In genomic region chr18:55153346-55153745, GRCh38 we compare ENCODE assay signal across 17 cellular contexts.
A peak's percentile ranks its signal among the peaks of the same experiment; 100 is the strongest.
DNase-seq lines count a peak whose midpoint lies in the region; FAIRE-seq and TF ChIP-seq lines count a peak whose summit lies in the region.
"Had no signal": no experiment of that assay in that cellular context is flagged by ENCODE, and none has a peak within 500 bp of the region (broad histone marks: within the 10 kb centered on the region; RNA-seq: fewer than 3 reads in every experiment).

No MANE protein-coding gene starts in this region.

- no peak overlapping the region for H4K8ac ChIP-seq in trophoblast cell (ENCODE audit: low read depth, low read length)

- WGBS in mammary epithelial cell (ENCODE audit: low coverage, missing lambda C conversion rate) = 89% methylated on average over 2 of the region's 2 CpGs
- WGBS in trophoblast cell (ENCODE audit: extremely low coverage, insufficient coverage, insufficient read length) = no CpG with 5 or more reads among the region's 2 CpGs

- no peak for TF ChIP-seq POLR2A in breast epithelium (IDR thresholded peaks at IDR 0.05)

- FAIRE-seq in bronchial epithelial cell (lab: Jason Lieb, UNC) (no peak), keratinocyte (lab: Jason Lieb, UNC) (no peak)
- FAIRE-seq: A204.1 had no signal

- CTCF ChIA-PET in mammary epithelial cell (lab: Charles Lee; ENCODE audit: low non-redundant PET) = no interaction called here

- no peak overlapping the region for H3K14ac ChIP-seq in trophoblast cell (ENCODE audit: low read length)

- peaks cover 23% of the 10 kb centered on the region for H3K4me1 ChIP-seq in mammary epithelial cell (ENCODE audit: insufficient read depth, low read length)
- H3K4me1 ChIP-seq in breast epithelium = no peaks in the 10 kb centered on the region
- peaks cover 22% of the 10 kb centered on the region for H3K4me1 ChIP-seq in keratinocyte (ENCODE audit: control insufficient read depth, extremely low read depth, insufficient read depth, low read length)
- peaks cover 0 to under 1% of the 10 kb centered on the region in 2 experiments for H3K4me1 ChIP-seq in trophoblast cell (ENCODE audit: control insufficient read depth in 1 of 2, insufficient read depth in 2 of 2, low read length in 2 of 2)
- H3K4me1 ChIP-seq: Caco-2 had no signal

- dilution Hi-C loops in mammary epithelial cell (cut with HindIII; ENCODE audit: low sequenced_read_pairs) = no loop called here
- dilution Hi-C loops in keratinocyte (cut with MboI; ENCODE audit: extremely low pct_ligation_motif_present, low sequenced_read_pairs) = no loop called here

- no peak overlapping the region for H4K12ac ChIP-seq in trophoblast cell (ENCODE audit: low read depth, low read length)

- H2BK5ac ChIP-seq in trophoblast cell (ENCODE audit: low read depth, low read length, poor library complexity) = no peak overlapping the region

- H4K20me1 ChIP-seq in mammary epithelial cell (ENCODE audit: insufficient read depth, low read length) (no peaks in the 10 kb centered on the region), keratinocyte (ENCODE audit: control insufficient read depth, extremely low read depth, insufficient read depth, low read length) (no peaks in the 10 kb centered on the region)

- no peak overlapping the region for H2AK5ac ChIP-seq in trophoblast cell (ENCODE audit: low read length)

- peak; percentile 21 for DNase-seq in mammary epithelial cell
- DNase-seq in breast epithelium (ENCODE audit: low spot score in 2 of 2) = no peak
- peak; percentile 26 for DNase-seq in bronchial epithelial cell (ENCODE audit: low read depth)
- no peak for DNase-seq in keratinocyte (ENCODE audit: low read depth, low spot score)
- DNase-seq in stimulated activated CD4-positive, alpha-beta T cell treated with anti-CD3 and anti-CD28 coated beads, Interleukin-1b, Interleukin-23, amount 100 ng/mL, for 48 hours = no peak
- no peak for DNase-seq in trophoblast cell
- DNase-seq: ACHN; AML-193; Caco-2; CD4-positive, alpha-beta T cell; DMS79; GF-D8; GOT3; H7 had no signal

- in situ Hi-C loops in mammary epithelial cell (cut with MboI; ENCODE audit: low sequenced_read_pairs in 2 of 2) = no loop called here

- H3K27ac ChIP-seq in mammary epithelial cell (ENCODE audit: insufficient read depth, low read depth, low read length) (peak overlapping the region; percentile 32), breast epithelium (no peak overlapping the region), keratinocyte (ENCODE audit: control insufficient read depth, insufficient read depth, low read length) (peak overlapping the region; percentile 69), trophoblast cell (ENCODE audit: low read depth, low read length) (no peak overlapping the region)
- H3K27ac ChIP-seq: C4-2B, HL-60 had no signal

- no peaks in the 10 kb centered on the region for H3K9me1 ChIP-seq in keratinocyte (ENCODE audit: control insufficient read depth, extremely low read depth, insufficient read depth, low read length)

- no peak overlapping the region for H4K91ac ChIP-seq in trophoblast cell (ENCODE audit: low read depth, low read length)

- H3K79me1 ChIP-seq in trophoblast cell (ENCODE audit: low read length) = no peaks in the 10 kb centered on the region

- intact Hi-C loops in mammary epithelial cell (cut with micrococcal nuclease) = no loop called here
- intact Hi-C loops in breast epithelium (cut with DNase I; ENCODE audit: low total_unique reads) = no loop called here

- H3K4me2 ChIP-seq in mammary epithelial cell (ENCODE audit: insufficient read depth, low read depth, low read length) = peak overlapping the region; percentile 69
- H3K4me2 ChIP-seq in keratinocyte (ENCODE audit: control insufficient read depth, extremely low read depth, insufficient read depth, low read depth, low read length) = peak overlapping the region; percentile 52
- H3K4me2 ChIP-seq in trophoblast cell (ENCODE audit: low read length) = no peak overlapping the region

- H2BK120ac ChIP-seq in trophoblast cell (ENCODE audit: insufficient read depth, low read length, poor library complexity) = no peak overlapping the region

- H3K9me3 ChIP-seq in mammary epithelial cell (replicated peaks; ENCODE audit: insufficient read depth, low read length) (no peaks in the 10 kb centered on the region), breast epithelium (no peaks in the 10 kb centered on the region), keratinocyte (ENCODE audit: control insufficient read depth, low read depth, low read length) (no peaks in the 10 kb centered on the region), trophoblast cell (ENCODE audit: insufficient read depth, low read depth, low read length) (no peaks in the 10 kb centered on the region)
- H3K9me3 ChIP-seq: Caco-2 had no signal

- H3K79me2 ChIP-seq in mammary epithelial cell (ENCODE audit: insufficient read depth, low read length) (no peaks in the 10 kb centered on the region), keratinocyte (ENCODE audit: control insufficient read depth, insufficient read depth, low read length) (no peaks in the 10 kb centered on the region), trophoblast cell (ENCODE audit: control insufficient read depth, insufficient read depth, low read length, poor library complexity) (no peaks in the 10 kb centered on the region)

- no peak overlapping the region for H2BK12ac ChIP-seq in trophoblast cell (ENCODE audit: low read length)

- H3K36me3 ChIP-seq in mammary epithelial cell (ENCODE audit: insufficient read depth, low read length) (no peaks in the 10 kb centered on the region), breast epithelium (no peaks in the 10 kb centered on the region), bronchial epithelial cell (ENCODE audit: control insufficient read depth, insufficient read depth, low read length) (no peaks in the 10 kb centered on the region), keratinocyte (ENCODE audit: control insufficient read depth in 2 of 2, extremely low read depth in 1 of 2, insufficient read depth in 2 of 2, low read length in 2 of 2) (no peaks in the 10 kb centered on the region), trophoblast cell (ENCODE audit: control insufficient read depth in 1 of 2, insufficient read depth in 2 of 2, low read length in 2 of 2) (no peaks in the 10 kb centered on the region)

- TF ChIP-seq CTCF in mammary epithelial cell (conservative IDR thresholded peaks at IDR 0.05 in 1 of 2, IDR thresholded peaks at IDR 0.05 in 1 of 2; ENCODE audit: extremely low read depth in 1 of 2, insufficient read depth in 1 of 2, low read depth in 1 of 2, low read length in 2 of 2) (no peak), breast epithelium (IDR thresholded peaks at IDR 0.05) (no peak), bronchial epithelial cell (IDR thresholded peaks at IDR 0.05; ENCODE audit: insufficient read depth, low read length, severe bottlenecking) (no peak), keratinocyte (optimal IDR thresholded peaks at IDR 0.05 in 1 of 3, IDR thresholded peaks at IDR 0.05 in 1 of 3, conservative IDR thresholded peaks at IDR 0.05 in 1 of 3; ENCODE audit: extremely low read depth in 1 of 3, insufficient read depth in 2 of 3, low read length in 3 of 3) (no peak)

- H3K23ac ChIP-seq in trophoblast cell (ENCODE audit: low read length) = no peak overlapping the region

- BruUV-seq in mammary epithelial cell (replicated peaks; lab: Mats Ljungman, UMichigan) = no TSS peak

- H2AFZ ChIP-seq in mammary epithelial cell (ENCODE audit: low read depth, low read length) = peak overlapping the region; percentile 32
- H2AFZ ChIP-seq in keratinocyte (ENCODE audit: control insufficient read depth, low read length) = peak overlapping the region; percentile 15
- no peak overlapping the region for H2AFZ ChIP-seq in trophoblast cell (ENCODE audit: insufficient read depth, low read length, poor library complexity)

- no peak overlapping the region for H3K18ac ChIP-seq in trophoblast cell (ENCODE audit: low read length)

- no peak overlapping the region for H3K4me3 ChIP-seq in mammary epithelial cell (replicated peaks in 1 of 3; ENCODE audit: insufficient read depth in 1 of 3, low read depth in 2 of 3, low read length in 3 of 3)
- H3K4me3 ChIP-seq in breast epithelium = no peak overlapping the region
- H3K4me3 ChIP-seq in bronchial epithelial cell (ENCODE audit: low read depth, low read length) = no peak overlapping the region
- H3K4me3 ChIP-seq in keratinocyte (ENCODE audit: control insufficient read depth in 2 of 3, extremely low read depth in 1 of 3, insufficient read depth in 2 of 3, low read depth in 1 of 3, low read length in 3 of 3) = peak overlapping the region in 1 of 3 experiments; percentile 36
- no peak overlapping the region for H3K4me3 ChIP-seq in trophoblast cell (ENCODE audit: low read depth, low read length)

- H3K27me3 ChIP-seq in mammary epithelial cell (ENCODE audit: insufficient read depth, low read length) (no peaks in the 10 kb centered on the region), breast epithelium (no peaks in the 10 kb centered on the region), bronchial epithelial cell (ENCODE audit: control insufficient read depth, insufficient read depth, low read length) (no peaks in the 10 kb centered on the region), keratinocyte (ENCODE audit: control insufficient read depth, extremely low read depth, insufficient read depth, low read length) (no peaks in the 10 kb centered on the region), trophoblast cell (ENCODE audit: insufficient read depth, low read length) (no peaks in the 10 kb centered on the region)

- no peak overlapping the region for H3K4ac ChIP-seq in trophoblast cell (ENCODE audit: low read depth, low read length)

- H3K9ac ChIP-seq in mammary epithelial cell (ENCODE audit: insufficient read depth, low read length) = no peak overlapping the region
- no peak overlapping the region for H3K9ac ChIP-seq in keratinocyte (ENCODE audit: control insufficient read depth, extremely low read depth, insufficient read depth, low read length)
- H3K9ac ChIP-seq in trophoblast cell (ENCODE audit: low read length) = no peak overlapping the region

Comparison
In these comparisons a context has a peak if more than half of its experiments do, and no peak if none do; other contexts are left out.
1. DNase-seq: peak in mammary epithelial cell (single experiment) and bronchial epithelial cell (single experiment); none in breast epithelium (0 of 2), keratinocyte (single experiment), stimulated activated CD4-positive, alpha-beta T cell treated with anti-CD3 and anti-CD28 coated beads, Interleukin-1b, Interleukin-23, amount 100 ng/mL, for 48 hours (single experiment) and trophoblast cell (0 of 2).
2. H3K27ac ChIP-seq: peak in mammary epithelial cell (single experiment) and keratinocyte (single experiment); none in breast epithelium (0 of 2) and trophoblast cell (single experiment).